8 cellular contexts compared by ENCODE assay signal in the genomic region with DNA sequence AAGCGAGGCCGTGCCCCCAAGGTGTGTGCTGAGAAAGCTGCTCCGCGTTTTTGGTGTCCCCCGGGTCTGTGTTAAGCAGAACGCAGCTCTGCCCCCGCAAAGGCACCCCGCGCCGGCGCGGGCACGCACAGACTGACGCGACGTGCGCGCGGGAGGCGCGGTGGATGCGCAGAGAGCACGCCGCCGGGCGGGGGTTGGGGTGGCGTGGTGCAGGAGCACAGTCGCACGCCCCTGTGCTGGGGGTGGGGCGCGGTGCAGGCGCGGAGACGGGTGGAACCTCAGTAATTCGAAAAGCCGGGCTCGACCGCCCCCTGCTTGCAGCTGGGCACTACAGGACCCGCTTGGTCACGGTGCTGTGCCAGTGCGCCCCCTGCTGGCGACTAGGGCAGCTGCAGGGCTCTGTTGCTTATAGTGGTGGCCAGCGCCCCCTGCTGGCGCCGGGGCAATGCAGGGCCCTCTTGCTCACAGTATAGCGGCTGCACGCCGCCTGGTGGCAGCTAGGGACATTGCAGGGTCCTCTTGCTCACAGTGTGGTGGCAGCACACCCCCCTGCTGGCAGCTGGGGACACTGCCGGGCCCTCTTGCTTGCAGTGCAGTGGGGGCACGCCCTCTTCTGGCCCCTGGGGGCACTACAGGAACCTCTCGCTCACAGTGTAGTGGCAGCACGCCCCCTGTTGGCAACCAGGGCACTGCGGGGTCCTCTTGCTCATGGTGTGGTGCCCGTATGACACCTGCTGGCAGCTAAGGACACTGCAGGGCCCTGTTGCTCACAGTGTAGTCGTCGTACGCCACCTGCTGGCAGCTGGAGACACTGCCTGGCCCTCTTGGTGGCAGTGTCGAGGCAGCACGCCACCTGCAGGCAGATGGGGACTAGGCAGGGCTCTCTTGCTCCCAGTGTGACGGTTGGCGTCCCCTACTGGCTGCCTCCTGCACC.
DNase-seq lines count a peak whose midpoint lies in the region; ATAC-seq and TF ChIP-seq lines count a peak whose summit lies in the region.
"Not testable (repeated sequence)": the region's sequence is repeated elsewhere in the genome, so short reads cannot be mapped to it uniquely, and the experiment has no call there.

No MANE protein-coding gene starts in this region.

- not testable (repeated sequence) for H3K9me3 ChIP-seq in mammary epithelial cell (replicated peaks; ENCODE audit: insufficient read depth, low read length)

- not testable (repeated sequence) for BruUV-seq in Calu3 (replicated peaks; lab: Mats Ljungman, UMichigan); mammary epithelial cell (replicated peaks; lab: Mats Ljungman, UMichigan)

- H3K9me3 Mint-ChIP-seq in Calu3 (ENCODE audit: low read depth, unreplicated experiment); activated CD4-positive, alpha-beta T cell treated with anti-CD3 and anti-CD28 coated beads for 36 hours (ENCODE audit: low read depth): not testable (repeated sequence)

- peak; percentile 69 for TF ChIP-seq CTCF in Calu3 (IDR thresholded peaks at IDR 0.05; ENCODE audit: unreplicated experiment)
- TF ChIP-seq CTCF in GM20000 (IDR thresholded peaks at IDR 0.05; ENCODE audit: extremely low read depth, missing control alignments) = peak; percentile 68
- TF ChIP-seq CTCF in mammary epithelial cell (conservative IDR thresholded peaks at IDR 0.05 in 1 of 2, IDR thresholded peaks at IDR 0.05 in 1 of 2; ENCODE audit: extremely low read depth in 1 of 2, insufficient read depth in 1 of 2, low read depth in 1 of 2, low read length in 2 of 2) = peak; percentile 20 to 33

- intact Hi-C loops in Calu3 (cut with micrococcal nuclease; ENCODE audit: unreplicated experiment); activated CD4-positive, alpha-beta T cell treated with anti-CD3 and anti-CD28 coated beads for 36 hours (cut with DNase I, micrococcal nuclease); mammary epithelial cell (cut with micrococcal nuclease): not testable (repeated sequence)

- peak; percentile 28 for DNase-seq in Calu3
- DNase-seq in GM20000 (ENCODE audit: low spot score) = peak; percentile 46
- DNase-seq in NCI-H526 (lab: John Stamatoyannopoulos, UW) = peak; percentile 56 to 68
- DNase-seq in activated CD4-positive, alpha-beta T cell treated with anti-CD3 and anti-CD28 coated beads for 36 hours = peak; percentile 96
- not testable (repeated sequence) for DNase-seq in mammary epithelial cell
- DNase-seq in left lobe of liver (ENCODE audit: low spot score) = peak; percentile 71
- peak; percentile 91 to 95 for DNase-seq in stimulated activated CD4-positive, alpha-beta T cell treated with anti-CD3 and anti-CD28 coated beads, Interleukin-4, amount 100 ng/mL, for 48 hours (ENCODE audit: low read depth in 2 of 2)

- CTCF ChIA-PET in Calu3 (lab: Charles Lee); mammary epithelial cell (lab: Charles Lee; ENCODE audit: low non-redundant PET): not testable (repeated sequence)
- CTCF ChIA-PET in activated CD4-positive, alpha-beta T cell treated with anti-CD3 and anti-CD28 coated beads for 36 hours (lab: Charles Lee) = interaction anchor here (0.6 to 3.1 kb wide), 7 partner anchors 16 to 287 kb away, joined by 3 to 15 read pairs (median 4); no protein-coding TSS in a partner anchor

- POLR2A ChIA-PET in activated CD4-positive, alpha-beta T cell treated with anti-CD3 and anti-CD28 coated beads for 36 hours (lab: Charles Lee) = not testable (repeated sequence)

- H3K36me3 Mint-ChIP-seq in Calu3 (ENCODE audit: insufficient read depth, unreplicated experiment); activated CD4-positive, alpha-beta T cell treated with anti-CD3 and anti-CD28 coated beads for 36 hours (ENCODE audit: low read depth): not testable (repeated sequence)

- not testable (repeated sequence) for H3K4me3 ChIP-seq in mammary epithelial cell (replicated peaks in 1 of 3; ENCODE audit: insufficient read depth in 1 of 3, low read depth in 2 of 3, low read length in 3 of 3)

- dilution Hi-C loops in mammary epithelial cell (cut with HindIII; ENCODE audit: low sequenced_read_pairs) = not testable (repeated sequence)

- H3K4me1 Mint-ChIP-seq in Calu3 (ENCODE audit: low read depth, unreplicated experiment) = peaks cover 20% of the 10 kb centered on the region
- H3K4me1 Mint-ChIP-seq in activated CD4-positive, alpha-beta T cell treated with anti-CD3 and anti-CD28 coated beads for 36 hours = not testable (repeated sequence)

- 87% methylated on average over 19 of the region's 61 CpGs for WGBS in mammary epithelial cell (ENCODE audit: low coverage, missing lambda C conversion rate)

- in situ Hi-C loops in mammary epithelial cell (cut with MboI; ENCODE audit: low sequenced_read_pairs in 2 of 2) = not testable (repeated sequence)

- H2AFZ ChIP-seq in mammary epithelial cell (ENCODE audit: low read depth, low read length) = not testable (repeated sequence)

- ATAC-seq in HG03159 (IDR thresholded peaks at IDR 0.05; ENCODE audit: unreplicated experiment) = peak; percentile 91
- peak; percentile 93 for ATAC-seq in activated CD4-positive, alpha-beta T cell treated with anti-CD3 and anti-CD28 coated beads for 36 hours
- peak; percentile 98 for ATAC-seq in left lobe of liver

- H4K20me1 ChIP-seq in mammary epithelial cell (ENCODE audit: insufficient read depth, low read length) = not testable (repeated sequence)

- H3K4me1 ChIP-seq in mammary epithelial cell (ENCODE audit: insufficient read depth, low read length) = peaks cover 17% of the 10 kb centered on the region

- H3K79me2 ChIP-seq in mammary epithelial cell (ENCODE audit: insufficient read depth, low read length) = not testable (repeated sequence)

- not testable (repeated sequence) for H3K27me3 ChIP-seq in mammary epithelial cell (ENCODE audit: insufficient read depth, low read length)

- H3K27ac Mint-ChIP-seq in Calu3 (ENCODE audit: unreplicated experiment); activated CD4-positive, alpha-beta T cell treated with anti-CD3 and anti-CD28 coated beads for 36 hours: not testable (repeated sequence)

- not testable (repeated sequence) for H3K4me3 Mint-ChIP-seq in Calu3 (ENCODE audit: low read depth, unreplicated experiment); activated CD4-positive, alpha-beta T cell treated with anti-CD3 and anti-CD28 coated beads for 36 hours

- not testable (repeated sequence) for H3K9ac ChIP-seq in mammary epithelial cell (ENCODE audit: insufficient read depth, low read length)

- not testable (repeated sequence) for H3K27ac ChIP-seq in mammary epithelial cell (ENCODE audit: insufficient read depth, low read depth, low read length)

- H3K4me2 ChIP-seq in mammary epithelial cell (ENCODE audit: insufficient read depth, low read depth, low read length) = not testable (repeated sequence)

- not testable (repeated sequence) for H3K36me3 ChIP-seq in mammary epithelial cell (ENCODE audit: insufficient read depth, low read length)

- not testable (repeated sequence) for H3K27me3 Mint-ChIP-seq in Calu3 (ENCODE audit: unreplicated experiment); activated CD4-positive, alpha-beta T cell treated with anti-CD3 and anti-CD28 coated beads for 36 hours
